6 cellular contexts compared by ENCODE assay signal in the genomic region with DNA sequence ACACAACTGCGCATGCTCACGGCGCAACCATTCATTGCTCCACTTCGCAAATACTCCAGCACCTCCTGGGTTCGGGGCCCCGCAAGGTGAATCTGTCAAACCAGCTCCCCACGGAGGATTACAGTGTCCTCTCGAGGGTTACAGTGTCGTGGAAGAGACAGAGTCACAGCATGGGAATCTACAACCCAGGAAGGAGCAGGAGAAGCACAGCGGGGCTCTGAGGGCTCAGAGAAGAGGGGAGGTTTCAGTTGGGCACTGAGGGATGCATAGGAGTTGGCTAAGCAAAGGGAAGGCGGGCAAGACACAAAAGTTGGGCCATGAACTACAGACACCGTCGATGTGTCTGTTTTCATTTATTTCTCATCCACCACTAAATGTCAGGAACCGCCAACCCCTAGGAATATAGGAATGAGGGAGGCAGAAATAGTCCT. TPM values are rescaled to one million over a fixed set of nuclear protein-coding genes. Genes with fewer than 3 reads are reported as not detected.
DNase-seq lines count a peak whose midpoint lies in the region; ATAC-seq and TF ChIP-seq lines count a peak whose summit lies in the region.

No MANE protein-coding gene starts in this region.

- H3F3A ChIP-seq in GM23248 (ENCODE audit: insufficient read depth), result no peaks in the 10 kb centered on the region

- H3K27me3 ChIP-seq in GM23248 (replicated peaks; ENCODE audit: insufficient read depth) (no peaks in the 10 kb centered on the region), left lung (no peaks in the 10 kb centered on the region)

- intact Hi-C loops in left lung (cut with DNase I), result no loop called here

- WGBS in GM23248 (ENCODE audit: low coverage in 1 of 2, low lambda C conversion rate in 2 of 2, missing lambda C conversion rate in 2 of 2), 2 experiments, result 24 to 29% methylated on average over 14 of the region's 14 CpGs

- no peak for DNase-seq in GM23248
- DNase-seq in activated CD4-positive, alpha-beta T cell treated with anti-CD3 and anti-CD28 coated beads for 4 hours, result peak; percentile 69 to 75
- DNase-seq in left lung, result no peak
- no peak for DNase-seq in NCI-H748 (lab: John Stamatoyannopoulos, UW; ENCODE audit: unreplicated experiment)
- no peak for DNase-seq in SW480 (ENCODE audit: low spot score)

- H3K9me2 ChIP-seq in GM23248 (ENCODE audit: insufficient read depth), result no peaks in the 10 kb centered on the region

- H3K79me2 ChIP-seq in GM23248 (ENCODE audit: insufficient read depth), result peaks cover 39% of the 10 kb centered on the region

- peaks cover 12% of the 10 kb centered on the region for H3K36me3 ChIP-seq in GM23248 (ENCODE audit: low read depth)
- H3K36me3 ChIP-seq in left lung, result peaks cover 0 to 24% of the 10 kb centered on the region in 2 donors

- H3K4me2 ChIP-seq in GM23248 (ENCODE audit: unreplicated experiment), result peak overlapping the region; percentile 91

- no peak for TF ChIP-seq CTCF in left lung (IDR thresholded peaks at IDR 0.05)

- H3K4me3 ChIP-seq in GM23248, result peak overlapping the region; percentile 91
- peak overlapping the region; percentile 83 to 86 for H3K4me3 ChIP-seq in left lung

- in situ Hi-C loops in GM23248 (cut with MboI), result no loop called here

- H3K9me3 ChIP-seq in GM23248 (ENCODE audit: low read depth), result no peaks in the 10 kb centered on the region
- H3K9me3 ChIP-seq in left lung, result no peaks in the 10 kb centered on the region

- peak overlapping the region; percentile 92 for H2AFZ ChIP-seq in GM23248

- no peak for ATAC-seq in left lung
- ATAC-seq in HG02885 (IDR thresholded peaks at IDR 0.05; ENCODE audit: poor library complexity, unreplicated experiment), result no peak

- no peaks in the 10 kb centered on the region for H4K20me1 ChIP-seq in GM23248 (ENCODE audit: insufficient read depth)

- H3K27ac ChIP-seq in GM23248, result peak overlapping the region; percentile 94
- H3K27ac ChIP-seq in left lung, result peak overlapping the region; percentile 92 to 97

- H3K9ac ChIP-seq in GM23248, result peak overlapping the region; percentile 96

- peaks cover 9% of the 10 kb centered on the region for H3K4me1 ChIP-seq in GM23248 (ENCODE audit: insufficient read depth)
- H3K4me1 ChIP-seq in left lung, result peaks cover 3 to 21% of the 10 kb centered on the region in 2 donors

RNA-seq across cellular contexts. Expression of gene GTF2F1, which starts 1.0 kb away (rescaled TPM):
- 43.3 and 48.7 TPM in 2 replicates for total RNA-seq in GM23248 (2014; rRNA removed; shearing (Covaris generic))
- polyA plus RNA-seq in GM23248 (2016; fragmentation: Nextera tagmentation; extraction: Ambion mirVana), result 41.2 and 44.0 TPM in 2 replicates
- 10 to 100 TPM; 39.6 to 43.4 TPM for total RNA-seq in left lung

RNA-seq across cellular contexts. Expression of gene PSPN, which starts 18.3 kb away (rescaled TPM):
- 0.22 and 0.89 TPM in 2 replicates for total RNA-seq in GM23248 (2014; rRNA removed; shearing (Covaris generic))
- 0.72 and 0.75 TPM in 2 replicates for polyA plus RNA-seq in GM23248 (2016; fragmentation: Nextera tagmentation; extraction: Ambion mirVana)
- total RNA-seq in left lung, result 1 to 10 TPM; 1.9 to 2.1 TPM

RNA-seq across cellular contexts. Expression of gene ALKBH7, which starts 21.4 kb away (rescaled TPM):
- 20.2 and 48.5 TPM in 2 replicates for total RNA-seq in GM23248 (2014; rRNA removed; shearing (Covaris generic))
- 72.4 and 79.8 TPM in 2 replicates for polyA plus RNA-seq in GM23248 (2016; fragmentation: Nextera tagmentation; extraction: Ambion mirVana)
- total RNA-seq in left lung, result 10 to 100 TPM; 52.8 to 67.7 TPM

RNA-seq across cellular contexts. Expression of gene KHSRP, which starts 30.6 kb away (rescaled TPM):
- 55.1 and 61.6 TPM in 2 replicates for total RNA-seq in GM23248 (2014; rRNA removed; shearing (Covaris generic))
- polyA plus RNA-seq in GM23248 (2016; fragmentation: Nextera tagmentation; extraction: Ambion mirVana), result 16.9 and 17.3 TPM in 2 replicates
- 100 to 1,000 TPM; 173 to 203 TPM for total RNA-seq in left lung

RNA-seq across cellular contexts. Expression of gene CLPP, which starts 32.7 kb away (rescaled TPM):
- 87.1 and 99.8 TPM in 2 replicates for total RNA-seq in GM23248 (2014; rRNA removed; shearing (Covaris generic))
- 96.0 and 101 TPM in 2 replicates for polyA plus RNA-seq in GM23248 (2016; fragmentation: Nextera tagmentation; extraction: Ambion mirVana)
- 10 to 100 TPM; 69.5 to 78.4 TPM for total RNA-seq in left lung

Comparison
In these comparisons a context has a peak if more than half of its experiments do, and no peak if none do; other contexts are left out.
1. DNase-seq: peak in activated CD4-positive, alpha-beta T cell treated with anti-CD3 and anti-CD28 coated beads for 4 hours (2 of 2); none in GM23248 (single experiment), left lung (0 of 2), NCI-H748 (single experiment) and SW480 (single experiment).